In the genomic region with DNA sequence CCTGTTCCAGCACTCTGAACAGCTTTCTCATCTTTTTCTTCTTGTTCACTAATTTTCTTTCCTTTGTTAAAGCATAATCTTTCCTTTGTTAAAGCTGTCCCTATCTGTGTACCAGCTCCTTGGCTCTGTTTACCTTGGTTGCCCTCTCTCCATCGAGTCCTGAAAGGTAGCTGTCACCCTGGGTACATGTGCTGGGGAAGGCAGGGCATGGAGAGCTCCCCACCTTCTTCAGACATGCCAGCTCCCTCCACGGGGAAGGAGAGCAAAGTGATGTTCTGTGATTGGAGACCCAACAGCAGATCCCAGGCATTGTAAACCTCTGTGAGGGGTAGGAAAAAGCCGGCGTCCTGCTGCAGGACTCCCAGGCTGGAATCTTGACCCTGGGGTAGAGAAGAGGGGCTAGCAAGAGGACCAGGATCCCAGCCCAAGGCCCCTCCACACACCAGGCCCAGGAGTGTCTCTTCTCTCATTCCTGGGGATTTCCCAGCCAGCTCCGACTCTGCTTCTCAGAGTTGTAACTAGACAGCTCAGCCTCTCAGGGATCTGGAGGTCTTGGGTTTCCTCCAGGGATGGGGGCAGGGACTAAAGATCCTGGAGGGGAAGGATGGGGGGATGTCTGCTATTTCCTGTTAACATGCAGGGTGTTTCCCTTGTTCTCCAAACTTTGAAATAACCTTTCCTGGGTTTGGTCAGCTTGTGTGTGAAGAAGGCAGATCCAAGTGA, we compare ENCODE assay signal across 1 cellular context.
TF ChIP-seq lines count a peak whose summit lies in the region.

No MANE protein-coding gene starts in this region.

TF ChIP-seq in H1, 55 proteins besides CTCF, POLR2A, EP300 and RAD21:
- TF ChIP-seq ASH2L (IDR thresholded peaks at IDR 0.05; ENCODE audit: low read length) (no peak), BRCA1 (IDR thresholded peaks at IDR 0.05; ENCODE audit: low read depth, low read length) (no peak), CEBPB (IDR thresholded peaks at IDR 0.05; ENCODE audit: low read depth, low read length) (no peak), HDAC2 (IDR thresholded peaks at IDR 0.05; ENCODE audit: borderline replicate concordance in 1 of 2, low read depth in 2 of 2, low read length in 2 of 2) (no peak), CTBP2 (IDR thresholded peaks at IDR 0.05; ENCODE audit: borderline replicate concordance, insufficient read depth, insufficient read length, low read length) (no peak), JUN (IDR thresholded peaks at IDR 0.05; ENCODE audit: low read depth, low read length) (no peak), EGR1 (IDR thresholded peaks at IDR 0.05; ENCODE audit: borderline replicate concordance, low read depth, low read length) (no peak), ATF3 (IDR thresholded peaks at IDR 0.05; ENCODE audit: insufficient read depth, low read depth, low read length) (no peak), GTF2F1 (IDR thresholded peaks at IDR 0.05; ENCODE audit: borderline replicate concordance, low read depth, low read length) (no peak), CHD1 (IDR thresholded peaks at IDR 0.05; ENCODE audit: low read depth, low read length) (no peak), SP1 (IDR thresholded peaks at IDR 0.05; ENCODE audit: low read depth, low read length) (no peak), SIN3A (conservative IDR thresholded peaks at IDR 0.05 in 1 of 2, IDR thresholded peaks at IDR 0.05 in 1 of 2; ENCODE audit: low read depth in 1 of 2, low read length in 2 of 2) (no peak), CREB1 (IDR thresholded peaks at IDR 0.05) (no peak), RXRA (IDR thresholded peaks at IDR 0.05; ENCODE audit: insufficient read depth, low read depth, low read length) (no peak), SP4 (IDR thresholded peaks at IDR 0.05; ENCODE audit: low read length) (no peak), BACH1 (IDR thresholded peaks at IDR 0.05; ENCODE audit: low read length) (no peak), BCL11A (IDR thresholded peaks at IDR 0.05; ENCODE audit: low read depth in 2 of 2, low read length in 2 of 2) (no peak), SP2 (IDR thresholded peaks at IDR 0.05; ENCODE audit: low read length) (no peak)
- TF ChIP-seq, protein P1, sequence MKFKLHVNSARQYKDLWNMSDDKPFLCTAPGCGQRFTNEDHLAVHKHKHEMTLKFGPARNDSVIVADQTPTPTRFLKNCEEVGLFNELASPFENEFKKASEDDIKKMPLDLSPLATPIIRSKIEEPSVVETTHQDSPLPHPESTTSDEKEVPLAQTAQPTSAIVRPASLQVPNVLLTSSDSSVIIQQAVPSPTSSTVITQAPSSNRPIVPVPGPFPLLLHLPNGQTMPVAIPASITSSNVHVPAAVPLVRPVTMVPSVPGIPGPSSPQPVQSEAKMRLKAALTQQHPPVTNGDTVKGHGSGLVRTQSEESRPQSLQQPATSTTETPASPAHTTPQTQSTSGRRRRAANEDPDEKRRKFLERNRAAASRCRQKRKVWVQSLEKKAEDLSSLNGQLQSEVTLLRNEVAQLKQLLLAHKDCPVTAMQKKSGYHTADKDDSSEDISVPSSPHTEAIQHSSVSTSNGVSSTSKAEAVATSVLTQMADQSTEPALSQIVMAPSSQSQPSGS (IDR thresholded peaks at IDR 0.05; ENCODE audit: low read length): no peak
TF ChIP-seq in H1: peak in this region for 0.
